ENCODE assay signal across 8 cellular contexts in genomic region chr7:122578350-122578749, GRCh38.
"Had no signal": no experiment of that assay in that cellular context is flagged by ENCODE, and none has a peak within 500 bp of the region (broad histone marks: within the 10 kb centered on the region; RNA-seq: fewer than 3 reads in every experiment).

No MANE protein-coding gene starts in this region.

- H3K4me3 Mint-ChIP-seq: HFFc6, IgD-negative memory B cell had no signal

- H3K27me3 Mint-ChIP-seq: IgD-negative memory B cell had no signal

- H3K36me3 Mint-ChIP-seq: IgD-negative memory B cell had no signal

- H3K4me3 ChIP-seq: HAP-1 had no signal

- H3K9me3 ChIP-seq: HAP-1 had no signal

- H3K4me1 Mint-ChIP-seq: IgD-negative memory B cell had no signal

- H3K36me3 ChIP-seq: HAP-1 had no signal

- H3K4me1 ChIP-seq: HAP-1 had no signal

- H3K27ac Mint-ChIP-seq: HFFc6, IgD-negative memory B cell had no signal

- ATAC-seq: HCT116, HepG2 had no signal

- H3K27ac ChIP-seq: HL-60 had no signal

- DNase-seq: GOT3, HFFc6, KBM-7 had no signal
